In genomic region chr21:33434770-33435360, GRCh38 we compare ENCODE assay signal across 8 cellular contexts. TPM values are rescaled to one million over a fixed set of nuclear protein-coding genes. Genes with fewer than 3 reads are reported as not detected.
DNase-seq lines count a peak whose midpoint lies in the region; ATAC-seq and TF ChIP-seq lines count a peak whose summit lies in the region.

No MANE protein-coding gene starts in this region.

- no peaks in the 10 kb centered on the region for H3K79me1 ChIP-seq in neuronal stem cell (ENCODE audit: low read depth, low read length)

- no peak overlapping the region for H4K91ac ChIP-seq in neuronal stem cell (ENCODE audit: low read depth, low read length, poor library complexity)

- peaks cover 36 to 85% of the 10 kb centered on the region in 2 donors for H3K36me3 ChIP-seq in neuronal stem cell (replicated peaks in 1 of 2; ENCODE audit: control insufficient read depth in 2 of 2, insufficient read depth in 2 of 2, low read length in 2 of 2)

- no peak for TF ChIP-seq CTCF in MCF 10A (IDR thresholded peaks at IDR 0.05; ENCODE audit: unreplicated experiment)

- no peak overlapping the region for H3K4ac ChIP-seq in neuronal stem cell (ENCODE audit: low read length)

- intact Hi-C loops in MCF 10A (cut with micrococcal nuclease) = no loop called here

- no peak overlapping the region for H2AK5ac ChIP-seq in neuronal stem cell (ENCODE audit: low read depth, low read length)

- H3K27me3 ChIP-seq in neuronal stem cell (ENCODE audit: control insufficient read depth in 3 of 3, insufficient read depth in 3 of 3, low read depth in 1 of 3, low read length in 3 of 3) = no peaks in the 10 kb centered on the region

- H3K4me2 ChIP-seq in neuronal stem cell (ENCODE audit: insufficient read depth, low read length, poor library complexity, severe bottlenecking) = no peak overlapping the region

- H2BK12ac ChIP-seq in neuronal stem cell (ENCODE audit: low read length) = no peak overlapping the region

- no peak overlapping the region for H3K18ac ChIP-seq in neuronal stem cell (ENCODE audit: low read length)

- no peaks in the 10 kb centered on the region for H3K27me3 Mint-ChIP-seq in MCF 10A (ENCODE audit: insufficient read depth, unreplicated experiment)

- H3K27ac Mint-ChIP-seq in MCF 10A (ENCODE audit: low read depth, unreplicated experiment) = peak overlapping the region; percentile 95

- WGBS in neuronal stem cell (ENCODE audit: extremely low coverage in 2 of 2, insufficient read length in 2 of 2, insufficient replicate concordance in 1 of 2), 2 donors = no CpG with 5 or more reads among the region's 5 CpGs

- CTCF ChIA-PET in MCF 10A (lab: Yijun Ruan, JAX) = interaction anchor here (0.5 to 2.8 kb wide), 8 partner anchors 10 to 238 kb away, joined by 3 to 19 read pairs (median 4); no protein-coding TSS in a partner anchor

- H3K14ac ChIP-seq in neuronal stem cell (ENCODE audit: low read length) = no peak overlapping the region

- peak; percentile 31 for DNase-seq in activated naive CD4-positive, alpha-beta T cell treated with Interleukin-2 at 50 U/mL for 16 hours
- no peak for DNase-seq in activated naive CD4-positive, alpha-beta T cell (lab: John Stamatoyannopoulos, UW)
- DNase-seq in RPMI8226 (peak; percentile 30), MCF 10A (ENCODE audit: unreplicated experiment) (peak; percentile 94), lung microvascular endothelial cell (ENCODE audit: low read depth in 2 of 2) (peak; percentile 49 to 92), substantia nigra (lab: John Stamatoyannopoulos, UW) (no peak), neuronal stem cell (ENCODE audit: low spot score) (no peak)

- no TSS peak for BruUV-seq in MCF 10A (replicated peaks; lab: Mats Ljungman, UMichigan)

- H3K9ac ChIP-seq in neuronal stem cell (ENCODE audit: low read depth, low read length, poor library complexity) = no peak overlapping the region

- H2BK15ac ChIP-seq in neuronal stem cell (ENCODE audit: low read length) = no peak overlapping the region

- H3K4me1 ChIP-seq in neuronal stem cell (ENCODE audit: control insufficient read depth in 2 of 2, insufficient read depth in 1 of 2, low read depth in 1 of 2, low read length in 2 of 2) = peaks cover 0 to 7% of the 10 kb centered on the region in 2 donors

- H3K4me3 Mint-ChIP-seq in MCF 10A (ENCODE audit: unreplicated experiment) = peak overlapping the region; percentile 61

- peaks cover 95% of the 10 kb centered on the region for H3K36me3 Mint-ChIP-seq in MCF 10A (ENCODE audit: insufficient read depth, unreplicated experiment)

- no peak overlapping the region for H2AFZ ChIP-seq in neuronal stem cell (ENCODE audit: low read length)

- H3K4me3 ChIP-seq in neuronal stem cell (ENCODE audit: low read length in 2 of 2) = no peak overlapping the region

- H3K23ac ChIP-seq in neuronal stem cell (ENCODE audit: low read depth, low read length, poor library complexity) = no peak overlapping the region

- H2BK120ac ChIP-seq in neuronal stem cell (ENCODE audit: low read depth, low read length) = no peak overlapping the region

- H3K9me3 Mint-ChIP-seq in MCF 10A (ENCODE audit: unreplicated experiment) = no peaks in the 10 kb centered on the region

- ATAC-seq in HG02981 (IDR thresholded peaks at IDR 0.05; ENCODE audit: unreplicated experiment) = peak; percentile 88

- no peak overlapping the region for H4K8ac ChIP-seq in neuronal stem cell (ENCODE audit: low read depth, low read length)

- H3K27ac ChIP-seq in substantia nigra (ENCODE audit: low read depth, low read length, poor library complexity, severe bottlenecking) = peak overlapping the region; percentile 58
- no peak overlapping the region for H3K27ac ChIP-seq in neuronal stem cell (replicated peaks; ENCODE audit: low read length)

- no peak overlapping the region for H2BK5ac ChIP-seq in neuronal stem cell (ENCODE audit: low read length)

- H3K9me3 ChIP-seq in neuronal stem cell (replicated peaks in 1 of 2; ENCODE audit: control insufficient read depth in 2 of 2, insufficient read depth in 1 of 2, low read depth in 1 of 2, low read length in 2 of 2) = peaks cover 0 to 2% of the 10 kb centered on the region in 2 donors

- peaks cover 21% of the 10 kb centered on the region for H3K4me1 Mint-ChIP-seq in MCF 10A (ENCODE audit: insufficient read depth, unreplicated experiment)

- POLR2A ChIA-PET in MCF 10A (lab: Yijun Ruan, JAX) = interaction anchor here (0.6 to 12.1 kb wide), 13 partner anchors 9 to 911 kb away, joined by 3 to 236 read pairs (median 4); partner anchors contain the start of genes IFNAR1, IFNGR2 and TMEM50B

RNA-seq across cellular contexts. Expression of gene IFNGR2, which starts 31.7 kb away (rescaled TPM):
- total RNA-seq in MCF 10A (2022) = 77.0 and 87.7 TPM in 2 replicates
- 36.2 and 48.8 TPM in 2 replicates for total RNA-seq in lung microvascular endothelial cell
- polyA plus RNA-seq in neuronal stem cell (2013, experiment 1 of 2) = 70.2 TPM
- polyA plus RNA-seq in neuronal stem cell (2013, experiment 2 of 2) = 68.9 TPM

RNA-seq across cellular contexts. Expression of gene TMEM50B, which starts 44.9 kb away (rescaled TPM):
- total RNA-seq in MCF 10A (2022) (20.7 and 27.8 TPM in 2 replicates), lung microvascular endothelial cell (13.7 and 23.4 TPM in 2 replicates)
- polyA plus RNA-seq in neuronal stem cell (2013, experiment 1 of 2) = 10.9 TPM
- 10.7 TPM for polyA plus RNA-seq in neuronal stem cell (2013, experiment 2 of 2)

RNA-seq across cellular contexts. Expression of gene DNAJC28, which starts 56.7 kb away (rescaled TPM):
- total RNA-seq in MCF 10A (2022) = 0.28 and 0.39 TPM in 2 replicates
- total RNA-seq in lung microvascular endothelial cell = 0.99 and 1.1 TPM in 2 replicates
- polyA plus RNA-seq in neuronal stem cell (2013, experiment 1 of 2) = 2.7 TPM
- 3.0 TPM for polyA plus RNA-seq in neuronal stem cell (2013, experiment 2 of 2)

Comparison
In these comparisons a context has a peak if more than half of its experiments do, and no peak if none do; other contexts are left out.
1. DNase-seq: peak in activated naive CD4-positive, alpha-beta T cell treated with Interleukin-2 at 50 U/mL for 16 hours (single experiment), RPMI8226 (single experiment), MCF 10A (single experiment) and lung microvascular endothelial cell (2 of 2); none in activated naive CD4-positive, alpha-beta T cell (0 of 4), substantia nigra (0 of 49) and neuronal stem cell (single experiment).